8 cellular contexts compared by ENCODE assay signal in genomic region chr9:127898433-127899199, GRCh38. TPM values are rescaled to one million over a fixed set of nuclear protein-coding genes. Genes with fewer than 3 reads are reported as not detected.
DNase-seq lines count a peak whose midpoint lies in the region; ATAC-seq and TF ChIP-seq lines count a peak whose summit lies in the region.

No MANE protein-coding gene starts in this region.

- H3K4me1 ChIP-seq in neutrophil (ENCODE audit: control insufficient read depth in 1 of 2, insufficient read depth in 1 of 2, low read depth in 1 of 2, low read length in 1 of 2) = peaks cover 21 to 22% of the 10 kb centered on the region in 2 experiments

- H3K4me3 ChIP-seq in fibroblast of the aortic adventitia (ENCODE audit: low read depth, low read length) (peak overlapping the region; percentile 84), neutrophil (ENCODE audit: low read depth in 1 of 2, low read length in 1 of 2) (peak overlapping the region; percentile 53 to 62)

- peak overlapping the region; percentile 86 for H3K4me3 Mint-ChIP-seq in activated T-cell treated with anti-CD3 and anti-CD28 coated beads, Interleukin-2, amount 50 U/mL, for 4 hours

- peaks cover 29% of the 10 kb centered on the region for H3K36me3 Mint-ChIP-seq in activated T-cell treated with anti-CD3 and anti-CD28 coated beads, Interleukin-2, amount 50 U/mL, for 4 hours (ENCODE audit: insufficient read depth)

- peaks cover 16% of the 10 kb centered on the region for H3K27me3 ChIP-seq in neutrophil

- H3K4me1 Mint-ChIP-seq in activated T-cell treated with anti-CD3 and anti-CD28 coated beads, Interleukin-2, amount 50 U/mL, for 4 hours (ENCODE audit: low read depth) = peaks cover 40% of the 10 kb centered on the region

- H3K36me3 ChIP-seq in neutrophil = no peaks in the 10 kb centered on the region

- DNase-seq in EH (ENCODE audit: low read depth) = peak; percentile 94
- no peak for DNase-seq in activated T-cell treated with anti-CD3 and anti-CD28 coated beads, Interleukin-2, amount 50 U/mL, for 4 hours
- DNase-seq in fibroblast of the aortic adventitia (ENCODE audit: low read depth) = peak; percentile 94
- DNase-seq in NCI-H526 treated with DMSO at 0.1 percent for 48 hours (lab: John Stamatoyannopoulos, UW) = no peak

- H3K27ac ChIP-seq in neutrophil = no peak overlapping the region

- no peaks in the 10 kb centered on the region for H3K9me3 ChIP-seq in neutrophil

- peaks cover 5% of the 10 kb centered on the region for H3K9me3 Mint-ChIP-seq in activated T-cell treated with anti-CD3 and anti-CD28 coated beads, Interleukin-2, amount 50 U/mL, for 4 hours

- ATAC-seq in HG03045 (IDR thresholded peaks at IDR 0.05; ENCODE audit: unreplicated experiment) (peak; percentile 16), HG03159 (IDR thresholded peaks at IDR 0.05; ENCODE audit: unreplicated experiment) (no peak), GM21515 (IDR thresholded peaks at IDR 0.05; ENCODE audit: unreplicated experiment) (no peak)
- ATAC-seq in activated T-cell treated with anti-CD3 and anti-CD28 coated beads, Interleukin-2, amount 50 U/mL, for 4 hours = peak; percentile 19 to 21

- no peaks in the 10 kb centered on the region for H3K27me3 Mint-ChIP-seq in activated T-cell treated with anti-CD3 and anti-CD28 coated beads, Interleukin-2, amount 50 U/mL, for 4 hours (ENCODE audit: low read depth)

- TF ChIP-seq CTCF in fibroblast of the aortic adventitia (IDR thresholded peaks at IDR 0.05; ENCODE audit: insufficient read depth, low read length) = no peak
- no peak for TF ChIP-seq CTCF in neutrophil (IDR thresholded peaks at IDR 0.05)

RNA-seq across cellular contexts. Expression of gene ST6GALNAC6, which starts 0.8 kb away (rescaled TPM):
- 10 to 100 TPM; 25.9 to 31.5 (median 31.0) TPM for total RNA-seq in activated T-cell treated with anti-CD3 and anti-CD28 coated beads, Interleukin-2, amount 50 U/mL, for 4 hours
- 26.5 and 85.0 TPM in 2 replicates for total RNA-seq in fibroblast of the aortic adventitia (ENCODE audit: low replicate concordance)

RNA-seq across cellular contexts. Expression of gene ST6GALNAC4, which starts 18.2 kb away (rescaled TPM):
- 10 to 100 TPM; 22.0 to 25.7 (median 24.7) TPM for total RNA-seq in activated T-cell treated with anti-CD3 and anti-CD28 coated beads, Interleukin-2, amount 50 U/mL, for 4 hours
- 24.4 and 37.1 TPM in 2 replicates for total RNA-seq in fibroblast of the aortic adventitia (ENCODE audit: low replicate concordance)

RNA-seq across cellular contexts. Expression of gene AK1, which starts 21.1 kb away (rescaled TPM):
- 1 to 10 TPM; 3.6 to 6.4 (median 5.0) TPM for total RNA-seq in activated T-cell treated with anti-CD3 and anti-CD28 coated beads, Interleukin-2, amount 50 U/mL, for 4 hours
- 75.6 and 121 TPM in 2 replicates for total RNA-seq in fibroblast of the aortic adventitia (ENCODE audit: low replicate concordance)

RNA-seq across cellular contexts. Expression of gene PIP5KL1, which starts 32.0 kb away (rescaled TPM):
- total RNA-seq in activated T-cell treated with anti-CD3 and anti-CD28 coated beads, Interleukin-2, amount 50 U/mL, for 4 hours = 1 to 10 TPM; 2.3 to 3.5 (median 2.8) TPM
- total RNA-seq in fibroblast of the aortic adventitia (ENCODE audit: low replicate concordance) = 1.6 and 2.6 TPM in 2 replicates

RNA-seq across cellular contexts. Expression of gene DPM2, which starts 39.0 kb away (rescaled TPM):
- total RNA-seq in activated T-cell treated with anti-CD3 and anti-CD28 coated beads, Interleukin-2, amount 50 U/mL, for 4 hours = 10 to 100 TPM; 89.6 to 91.5 (median 89.9) TPM
- total RNA-seq in fibroblast of the aortic adventitia (ENCODE audit: low replicate concordance) = 7.0 and 19.9 TPM in 2 replicates

Comparison
In these comparisons a context has a peak if more than half of its experiments do, and no peak if none do; other contexts are left out.
1. DNase-seq: peak in EH (single experiment) and fibroblast of the aortic adventitia (single experiment); none in activated T-cell treated with anti-CD3 and anti-CD28 coated beads, Interleukin-2, amount 50 U/mL, for 4 hours (single experiment) and NCI-H526 treated with DMSO at 0.1 percent for 48 hours (single experiment).
2. ATAC-seq: peak in HG03045 (single experiment) and activated T-cell treated with anti-CD3 and anti-CD28 coated beads, Interleukin-2, amount 50 U/mL, for 4 hours (2 of 2); none in HG03159 (single experiment) and GM21515 (single experiment).
3. RNA of gene AK1, which starts 21.1 kb away (total RNA-seq): 75.6 to 121 TPM in fibroblast of the aortic adventitia; 3.6 to 6.4 TPM in activated T-cell treated with anti-CD3 and anti-CD28 coated beads, Interleukin-2, amount 50 U/mL, for 4 hours; every median in the first group is over 10 times any median in the second.